ENCODE assay signal across 8 cellular contexts in genomic region chr3:9715764-9716437, GRCh38. TPM values are rescaled to one million over a fixed set of nuclear protein-coding genes. Genes with fewer than 3 reads are reported as not detected.
DNase-seq lines count a peak whose midpoint lies in the region; ATAC-seq and TF ChIP-seq lines count a peak whose summit lies in the region.

No MANE protein-coding gene starts in this region.

- H3K9me3 ChIP-seq in RWPE2 (ENCODE audit: severe bottlenecking) (no peaks in the 10 kb centered on the region), liver (ENCODE audit: control insufficient read depth in 4 of 4, low read length in 3 of 4) (no peaks in the 10 kb centered on the region)

- no peaks in the 10 kb centered on the region for H3K27me3 ChIP-seq in RWPE2 (ENCODE audit: insufficient read depth, poor library complexity, severe bottlenecking)
- H3K27me3 ChIP-seq in liver (ENCODE audit: control insufficient read depth in 4 of 4, insufficient read depth in 4 of 4, low read length in 3 of 4) = no peaks in the 10 kb centered on the region

- H3K27ac ChIP-seq in RWPE2 (ENCODE audit: poor library complexity, severe bottlenecking) (no peak overlapping the region), liver (ENCODE audit: low read depth in 1 of 2, low read length in 2 of 2) (no peak overlapping the region)

- WGBS in liver = 55% methylated on average over 6 of the region's 6 CpGs

- no peak overlapping the region for H3K4me3 ChIP-seq in RWPE2 (ENCODE audit: severe bottlenecking)
- H3K4me3 ChIP-seq in choroid plexus epithelial cell (ENCODE audit: low read depth, low read length) = no peak overlapping the region
- H3K4me3 ChIP-seq in liver (ENCODE audit: low read depth in 1 of 3, low read length in 3 of 3) = no peak overlapping the region

- peak; percentile 39; the same call in 1 of the 3 replicates for TF ChIP-seq CTCF in GM12872 (IDR thresholded peaks at IDR 0.05; ENCODE audit: insufficient read depth, low read depth, low read length)
- peak; percentile 91 for TF ChIP-seq CTCF in RWPE2 (IDR thresholded peaks at IDR 0.05; ENCODE audit: poor library complexity, severe bottlenecking)
- TF ChIP-seq CTCF in choroid plexus epithelial cell (conservative IDR thresholded peaks at IDR 0.05; ENCODE audit: low read depth, low read length) = peak; percentile 92
- peak; percentile 48 for TF ChIP-seq CTCF in liver (IDR thresholded peaks at IDR 0.05; ENCODE audit: low read depth, low read length, missing input control)

- TF ChIP-seq RAD21 in liver (IDR thresholded peaks at IDR 0.05) = peak; percentile 76 to 79

- DNase-seq in 8988T (peak; percentile 45), RWPE2 (ENCODE audit: low spot score) (peak; percentile 67), choroid plexus epithelial cell (ENCODE audit: low read depth) (peak; percentile 91), stromal cell of bone marrow (ENCODE audit: low read depth) (peak; percentile 91), NCI-H2227 treated with DMSO at 0.1 percent for 48 hours (lab: John Stamatoyannopoulos, UW) (no peak), NCI-H2029 treated with DMSO at 0.1 percent for 48 hours (lab: John Stamatoyannopoulos, UW) (no peak)

- peak; percentile 96 for ATAC-seq in RWPE2 (ENCODE audit: low read depth)

- H3K9ac ChIP-seq in liver (ENCODE audit: low read depth in 1 of 2, low read length in 2 of 2) = no peak overlapping the region

- H3K36me3 ChIP-seq in RWPE2 (ENCODE audit: low read depth) (no peaks in the 10 kb centered on the region), liver (ENCODE audit: control insufficient read depth in 4 of 4, insufficient read depth in 3 of 4, low read depth in 1 of 4, low read length in 3 of 4) (no peaks in the 10 kb centered on the region)

- H3K4me1 ChIP-seq in RWPE2 (ENCODE audit: insufficient read depth, poor library complexity, severe bottlenecking) (no peaks in the 10 kb centered on the region), liver (ENCODE audit: control insufficient read depth in 4 of 4, insufficient read depth in 4 of 4, low read length in 3 of 4) (no peaks in the 10 kb centered on the region)

TF ChIP-seq in liver, 16 proteins besides CTCF, POLR2A, EP300 and RAD21:
- TF ChIP-seq REST (IDR thresholded peaks at IDR 0.05) (no peak), GABPA (IDR thresholded peaks at IDR 0.05 in 1 of 2, conservative IDR thresholded peaks at IDR 0.05 in 1 of 2) (no peak), MAX (IDR thresholded peaks at IDR 0.05) (no peak), JUND (IDR thresholded peaks at IDR 0.05) (peak; percentile 75 to 82), NR2F2 (IDR thresholded peaks at IDR 0.05) (no peak), RXRA (IDR thresholded peaks at IDR 0.05) (no peak), ATF3 (IDR thresholded peaks at IDR 0.05) (no peak)

RNA-seq across cellular contexts. Expression of gene CPNE9, which starts 12.3 kb away (rescaled TPM):
- not detected for total RNA-seq in liver
- polyA plus RNA-seq in liver = not detected

RNA-seq across cellular contexts. Expression of gene BRPF1, which starts 15.6 kb away (rescaled TPM):
- 10 to 100 TPM in 1 of 2 donors, 1 to 10 TPM in 1; 9.4 to 11.2 TPM for total RNA-seq in liver
- polyA plus RNA-seq in liver = 1 to 10 TPM; 2.0 to 3.5 TPM

RNA-seq across cellular contexts. Expression of gene OGG1, which starts 33.9 kb away (rescaled TPM):
- total RNA-seq in liver = 10 to 100 TPM in 1 of 2 donors, 1 to 10 TPM in 1; 9.1 to 19.8 TPM
- 10 to 100 TPM in 1 of 2 donors, 1 to 10 TPM in 1; 8.9 to 10.8 TPM for polyA plus RNA-seq in liver

RNA-seq across cellular contexts. Expression of gene CAMK1, which starts 53.8 kb away (rescaled TPM):
- 10 to 100 TPM; 13.8 to 17.3 TPM for total RNA-seq in liver
- polyA plus RNA-seq in liver = 10 to 100 TPM; 16.0 to 20.1 TPM

Comparison
In these comparisons a context has a peak if more than half of its experiments do, and no peak if none do; other contexts are left out.
1. DNase-seq: peak in 8988T (single experiment), RWPE2 (single experiment), choroid plexus epithelial cell (single experiment) and stromal cell of bone marrow (single experiment); none in NCI-H2227 treated with DMSO at 0.1 percent for 48 hours (single experiment) and NCI-H2029 treated with DMSO at 0.1 percent for 48 hours (single experiment).
2. CTCF ChIP-seq: peak in every context shown above with its lines; median percentile 92 in choroid plexus epithelial cell; 91 in RWPE2; 48 in liver; 39 in GM12872.